ENCODE assay signal across 18 cellular contexts in the genomic region with DNA sequence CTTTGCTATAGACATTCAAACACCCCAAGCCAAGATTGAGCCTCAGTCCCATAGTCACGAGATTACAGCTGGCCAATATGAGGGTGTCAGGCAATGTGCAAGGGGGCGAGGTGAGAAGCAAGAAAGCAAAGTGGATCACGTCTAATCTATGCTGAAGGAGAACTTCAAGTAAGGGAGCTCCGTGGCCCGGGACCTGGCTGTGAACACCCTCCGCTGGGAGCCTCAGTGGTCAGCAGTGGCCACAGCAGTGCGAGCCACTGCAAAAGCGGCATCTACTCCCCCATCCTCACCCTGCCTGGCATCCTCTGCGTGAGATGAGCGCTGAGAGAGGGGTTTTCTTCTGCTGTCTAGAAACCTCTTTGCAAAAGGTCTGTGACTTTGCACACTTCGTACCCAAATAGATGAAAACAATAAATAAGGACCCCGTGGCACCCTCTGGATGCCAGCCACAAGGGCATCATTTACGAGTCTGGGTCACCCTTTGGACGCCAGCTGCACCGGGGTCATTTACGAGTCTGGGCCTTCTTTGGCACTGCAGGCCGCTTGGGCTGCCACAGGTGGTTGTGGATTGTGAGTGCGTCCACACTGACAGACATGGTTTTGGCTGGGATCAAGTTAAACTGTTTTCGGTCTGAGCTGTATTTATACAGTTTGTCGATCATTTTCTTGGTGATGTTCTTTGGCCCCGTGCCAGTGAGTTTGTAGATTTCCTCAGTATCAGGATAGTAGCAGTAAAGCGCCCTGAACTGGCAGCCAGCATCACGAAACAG.
"Had no signal": no experiment of that assay in that cellular context is flagged by ENCODE, and none has a peak within 500 bp of the region (broad histone marks: within the 10 kb centered on the region; RNA-seq: fewer than 3 reads in every experiment).

No MANE protein-coding gene starts in this region.

- H3K4me3 Mint-ChIP-seq: activated naive CD8-positive, alpha-beta T cell treated with anti-CD3 and anti-CD28 coated beads for 36 hours; activated T-cell treated with anti-CD3 and anti-CD28 coated beads, Interleukin-2, amount 50 U/mL, for 4 hours; mesothelial cell of epicardium; stimulated activated memory B cell treated with anti-CD40 and anti-IgM and Interleukin-4, amounts not matched to agents 10 μg/mL and 1 μg/mL and 100 μg/mL, for 72 hours had no signal

- H3K4me1 ChIP-seq: esophagus squamous epithelium, spleen, tibial nerve, uterus had no signal

- H3K27me3 ChIP-seq: brain microvascular endothelial cell, esophagus squamous epithelium, spleen, tibial nerve, uterus had no signal

- H3K27me3 Mint-ChIP-seq: activated naive CD8-positive, alpha-beta T cell treated with anti-CD3 and anti-CD28 coated beads for 36 hours; stimulated activated memory B cell treated with anti-CD40 and anti-IgM and Interleukin-4, amounts not matched to agents 10 μg/mL and 1 μg/mL and 100 μg/mL, for 72 hours had no signal

- H3K36me3 ChIP-seq: uterus had no signal

- DNase-seq: activated CD4-positive, alpha-beta T cell treated with anti-CD3 and anti-CD28 coated beads, Interleukin-2, amount 50 U/mL, for 1 hour; activated CD4-positive, CD25-positive, alpha-beta regulatory T cell treated with anti-CD3 and anti-CD28 coated beads, Interleukin-2, amount 50 U/mL, for 72 hours; activated CD8-positive, alpha-beta memory T cell treated with anti-CD3 and anti-CD28 coated beads, Interleukin-2, amount 50 U/mL, for 4 hours; activated effector memory CD4-positive, alpha-beta T cell treated with anti-CD3 and anti-CD28 coated beads, Interleukin-2, amount 50 U/mL, for 16 hours; activated naive CD8-positive, alpha-beta T cell treated with anti-CD3 and anti-CD28 coated beads for 36 hours; activated T-cell treated with anti-CD3 and anti-CD28 coated beads, Interleukin-2, amount 50 U/mL, for 4 hours; brain microvascular endothelial cell; cortex of kidney; effector CD4-positive, alpha-beta T cell; esophagus squamous epithelium; spleen; stimulated activated CD4-positive, alpha-beta T cell treated with anti-CD3 and anti-CD28 coated beads, Interleukin-4, amount 100 ng/mL, for 4 hours; uterus had no signal

- ATAC-seq: activated T-cell treated with anti-CD3 and anti-CD28 coated beads, Interleukin-2, amount 50 U/mL, for 4 hours; stimulated activated memory B cell treated with anti-CD40 and anti-IgM and Interleukin-4, amounts not matched to agents 10 μg/mL and 1 μg/mL and 100 μg/mL, for 72 hours had no signal

- H3K4me3 ChIP-seq: esophagus squamous epithelium, lung, spleen, tibial nerve, uterus had no signal

- H3K27ac ChIP-seq: brain microvascular endothelial cell, esophagus squamous epithelium, spleen, tibial nerve, uterus had no signal

- H3K9me3 ChIP-seq: esophagus squamous epithelium, spleen, tibial nerve, uterus had no signal

- H3K27ac Mint-ChIP-seq: activated naive CD8-positive, alpha-beta T cell treated with anti-CD3 and anti-CD28 coated beads for 36 hours; mesothelial cell of epicardium; stimulated activated memory B cell treated with anti-CD40 and anti-IgM and Interleukin-4, amounts not matched to agents 10 μg/mL and 1 μg/mL and 100 μg/mL, for 72 hours had no signal

- H3K9me3 Mint-ChIP-seq: activated naive CD8-positive, alpha-beta T cell treated with anti-CD3 and anti-CD28 coated beads for 36 hours; activated T-cell treated with anti-CD3 and anti-CD28 coated beads, Interleukin-2, amount 50 U/mL, for 4 hours; mesothelial cell of epicardium; nephron; stimulated activated memory B cell treated with anti-CD40 and anti-IgM and Interleukin-4, amounts not matched to agents 10 μg/mL and 1 μg/mL and 100 μg/mL, for 72 hours had no signal

- H3K4me1 Mint-ChIP-seq: mesothelial cell of epicardium; stimulated activated memory B cell treated with anti-CD40 and anti-IgM and Interleukin-4, amounts not matched to agents 10 μg/mL and 1 μg/mL and 100 μg/mL, for 72 hours had no signal
